24 cellular contexts compared by ENCODE assay signal in genomic region chr16:60392380-60392779, GRCh38.
A peak's percentile ranks its signal among the peaks of the same experiment; 100 is the strongest.
DNase-seq lines count a peak whose midpoint lies in the region; ATAC-seq, FAIRE-seq and TF ChIP-seq lines count a peak whose summit lies in the region.
"Had no signal": no experiment of that assay in that cellular context is flagged by ENCODE, and none has a peak within 500 bp of the region (broad histone marks: within the 10 kb centered on the region; RNA-seq: fewer than 3 reads in every experiment).

No MANE protein-coding gene starts in this region.

- H3K9ac ChIP-seq in HepG2 (ENCODE audit: insufficient read depth, low read depth, low read length) (no peak overlapping the region), K562 (ENCODE audit: insufficient read depth in 1 of 2, low read depth in 2 of 2, low read length in 2 of 2) (no peak overlapping the region)
- H3K9ac ChIP-seq: BLaER1 had no signal

- H3K36me3 ChIP-seq in HepG2 (replicated peaks in 1 of 2; ENCODE audit: control insufficient read depth in 1 of 2, insufficient read depth in 2 of 2, low read length in 2 of 2) (no peaks in the 10 kb centered on the region), right lobe of liver (no peaks in the 10 kb centered on the region), K562 (ENCODE audit: control insufficient read depth, insufficient read depth, low read length) (no peaks in the 10 kb centered on the region)
- H3K36me3 ChIP-seq: BE2C, BLaER1 had no signal

- POLR2A ChIA-PET in HepG2 (lab: Yijun Ruan, JAX) (no interaction called here), K562 (lab: Yijun Ruan, JAX) (no interaction called here)

- no TSS peak for BruUV-seq in HepG2 (replicated peaks; lab: Mats Ljungman, UMichigan)
- no TSS peak for BruUV-seq in K562 (replicated peaks; lab: Mats Ljungman, UMichigan)

- H2AFZ ChIP-seq in HepG2 (ENCODE audit: low read length) = no peak overlapping the region
- H2AFZ ChIP-seq in K562 (ENCODE audit: low read depth, low read length) = no peak overlapping the region

- H3K4me2 ChIP-seq in HepG2 (ENCODE audit: low read depth, low read length) (no peak overlapping the region), K562 (ENCODE audit: insufficient read depth, low read length) (no peak overlapping the region)
- H3K4me2 ChIP-seq: BLaER1 had no signal

- no peak for TF ChIP-seq POLR2A in HepG2 (IDR thresholded peaks at IDR 0.05; ENCODE audit: insufficient read depth in 1 of 2, low read depth in 2 of 2, low read length in 2 of 2)
- no peak for TF ChIP-seq POLR2A in right lobe of liver (IDR thresholded peaks at IDR 0.05)
- TF ChIP-seq POLR2A in K562 (conservative IDR thresholded peaks at IDR 0.05) = no peak

- CTCF ChIA-PET in HepG2 (lab: Yijun Ruan, JAX; ENCODE audit: low intra/inter-chr PET ratio, low total read pairs) = no interaction called here
- CTCF ChIA-PET in K562 (lab: Yijun Ruan, JAX; ENCODE audit: low intra/inter-chr PET ratio) = no interaction called here

- peaks cover 54% of the 10 kb centered on the region for H3K9me3 ChIP-seq in HepG2 (ENCODE audit: low read length)
- no peaks in the 10 kb centered on the region for H3K9me3 ChIP-seq in right lobe of liver
- H3K9me3 ChIP-seq in K562 (replicated peaks; ENCODE audit: control insufficient read depth, insufficient read depth, low read depth, low read length) = no peaks in the 10 kb centered on the region
- H3K9me3 ChIP-seq: BE2C, BLaER1 had no signal

- no peak overlapping the region for H3K27ac ChIP-seq in HepG2 (ENCODE audit: extremely low read length, insufficient read depth, low read length)
- no peak overlapping the region for H3K27ac ChIP-seq in right lobe of liver
- no peak overlapping the region for H3K27ac ChIP-seq in K562 (ENCODE audit: extremely low read depth, low read depth, low read length)
- H3K27ac ChIP-seq: 22Rv1, BLaER1 had no signal

- H3K79me2 ChIP-seq in HepG2 (ENCODE audit: insufficient read depth, low read length) (no peaks in the 10 kb centered on the region), K562 (ENCODE audit: control insufficient read depth, insufficient read depth, low read length) (no peaks in the 10 kb centered on the region)

- in situ Hi-C loops in HepG2 (cut with HindIII; ENCODE audit: extremely low pct_ligation_motif_present, low pct_unique_long_range_greater_than_20kb) (no loop called here), K562 (cut with MboI) (no loop called here)

- H4K20me1 ChIP-seq in HepG2 (ENCODE audit: insufficient read depth, low read length) = no peaks in the 10 kb centered on the region
- no peaks in the 10 kb centered on the region for H4K20me1 ChIP-seq in K562 (replicated peaks; ENCODE audit: control insufficient read depth, insufficient read depth, low read length)
- H4K20me1 ChIP-seq: BLaER1 had no signal

- H3K27me3 ChIP-seq in HepG2 (ENCODE audit: control insufficient read depth in 1 of 2, insufficient read depth in 2 of 2, low read length in 2 of 2) (no peaks in the 10 kb centered on the region), right lobe of liver (no peaks in the 10 kb centered on the region), K562 (ENCODE audit: control insufficient read depth in 2 of 2, insufficient read depth in 2 of 2, low read length in 2 of 2) (no peaks in the 10 kb centered on the region)
- H3K27me3 ChIP-seq: BE2C, BLaER1 had no signal

- intact Hi-C loops in HepG2 (cut with micrococcal nuclease; ENCODE audit: unreplicated experiment) = no loop called here
- intact Hi-C loops in right lobe of liver (cut with DNase I) = no loop called here
- intact Hi-C loops in K562 (cut with micrococcal nuclease) = no loop called here

- no peaks in the 10 kb centered on the region for H3K4me1 ChIP-seq in HepG2 (ENCODE audit: insufficient read depth, low read length)
- H3K4me1 ChIP-seq in right lobe of liver = no peaks in the 10 kb centered on the region
- no peaks in the 10 kb centered on the region for H3K4me1 ChIP-seq in K562 (replicated peaks in 1 of 2; ENCODE audit: control insufficient read depth in 2 of 2, insufficient read depth in 2 of 2, low read length in 2 of 2)
- H3K4me1 ChIP-seq: BE2C, BLaER1 had no signal

- H3K9me1 ChIP-seq in K562 (ENCODE audit: control insufficient read depth, insufficient read depth, low read length) = no peaks in the 10 kb centered on the region

- TF ChIP-seq RAD21 in HepG2 (CRISPR knock-in tag; IDR thresholded peaks at IDR 0.05) (no peak), K562 (CRISPR knock-in tag; conservative IDR thresholded peaks at IDR 0.05 in 1 of 2, IDR thresholded peaks at IDR 0.05 in 1 of 2) (no peak)

- FAIRE-seq in HepG2 (lab: Jason Lieb, UNC) (no peak), K562 (lab: Jason Lieb, UNC) (no peak)
- FAIRE-seq: GM12878, GM12892, GM18507 had no signal

- ATAC-seq in HepG2 = no peak
- no peak for ATAC-seq in right lobe of liver
- no peak for ATAC-seq in K562
- ATAC-seq: GM12878 had no signal

- no peak for TF ChIP-seq CTCF in HepG2 (CRISPR knock-in tag; IDR thresholded peaks at IDR 0.05)
- no peak for TF ChIP-seq CTCF in right lobe of liver (IDR thresholded peaks at IDR 0.05)
- TF ChIP-seq CTCF in K562 (IDR thresholded peaks at IDR 0.05 in 2 of 3, conservative IDR thresholded peaks at IDR 0.05 in 1 of 3; ENCODE audit: insufficient read depth in 2 of 3, low read depth in 1 of 3, low read length in 3 of 3) = no peak

- WGBS in HepG2 (ENCODE audit: low lambda C conversion rate) = 67% methylated on average over 4 of the region's 4 CpGs
- 57% methylated on average over 4 of the region's 4 CpGs for WGBS in right lobe of liver (ENCODE audit: insufficient coverage, low coverage, low lambda C conversion rate, missing lambda C conversion rate)
- WGBS in K562 (ENCODE audit: insufficient coverage, low coverage, missing lambda C conversion rate) = 0% methylated on average over 4 of the region's 4 CpGs

- H3K4me3 ChIP-seq in HepG2 (replicated peaks in 1 of 3; ENCODE audit: insufficient read depth in 1 of 3, low read depth in 2 of 3, low read length in 3 of 3) (no peak overlapping the region), right lobe of liver (no peak overlapping the region), K562 (no peak overlapping the region)
- H3K4me3 ChIP-seq: BLaER1, GM12878 had no signal

- no peak for DNase-seq in HepG2 (ENCODE audit: low spot score)
- DNase-seq in right lobe of liver = no peak
- DNase-seq in K562 (ENCODE audit: extremely low read depth in 1 of 4, low spot score in 3 of 4) = no peak
- no peak for DNase-seq in NCI-H748 treated with DMSO at 0.1 percent for 48 hours (lab: John Stamatoyannopoulos, UW)
- no peak for DNase-seq in epidermal melanocyte (ENCODE audit: insufficient read length, low spot score)
- DNase-seq: ACHN; BE2C; C1 segment of cervical spinal cord; CD4-positive, alpha-beta memory T cell; CD4-positive, CD25-positive, alpha-beta regulatory T cell; CD8-positive, alpha-beta memory T cell; COR-L47; DMS 273 treated with DMSO at 0.1 percent for 48 hours; DMS153; DMS53; DMS79; DND-41; EL; GDM1 had no signal

- TF ChIP-seq EP300 in HepG2 (IDR thresholded peaks at IDR 0.05; ENCODE audit: low read depth in 2 of 2, low read length in 2 of 2) = no peak
- no peak for TF ChIP-seq EP300 in HepG2 (CRISPR knock-in tag; IDR thresholded peaks at IDR 0.05; ENCODE audit: borderline replicate concordance)
- no peak for TF ChIP-seq EP300 in K562 (IDR thresholded peaks at IDR 0.05; ENCODE audit: low read length)

TF ChIP-seq in HepG2, 621 proteins besides CTCF, POLR2A, EP300 and RAD21:
- TF ChIP-seq MAFF (IDR thresholded peaks at IDR 0.05; ENCODE audit: low read depth, low read length) = peak; percentile 88
- TF ChIP-seq CHCHD3 (CRISPR knock-in tag; IDR thresholded peaks at IDR 0.05) = no peak
- peak; percentile 91 to 94 for TF ChIP-seq MAFK (conservative IDR thresholded peaks at IDR 0.05 in 1 of 2, IDR thresholded peaks at IDR 0.05 in 1 of 2; ENCODE audit: low read length in 2 of 2)
- TF ChIP-seq KMT2A (CRISPR knock-in tag; IDR thresholded peaks at IDR 0.05) = no peak

TF ChIP-seq in K562, 482 proteins besides CTCF, POLR2A, EP300 and RAD21:
- TF ChIP-seq MAFG (tag; conservative IDR thresholded peaks at IDR 0.05) (peak; percentile 48), MAFK (IDR thresholded peaks at IDR 0.05; ENCODE audit: low read length) (peak; percentile 22; the same call in 1 of the 2 replicates), ZNF316 (IDR thresholded peaks at IDR 0.05) (peak; percentile 60), ZBTB7A (IDR thresholded peaks at IDR 0.05; ENCODE audit: borderline replicate concordance, control insufficient read depth, low read depth, low read length) (no peak), ZNF41 (CRISPR knock-in tag; conservative IDR thresholded peaks at IDR 0.05) (no peak), MAFF (IDR thresholded peaks at IDR 0.05; ENCODE audit: low read length) (peak; percentile 33), DMBX1 (CRISPR knock-in tag; IDR thresholded peaks at IDR 0.05; ENCODE audit: borderline replicate concordance) (no peak)

Comparison
In these comparisons a context has a peak if more than half of its experiments do, and no peak if none do; other contexts are left out.
1. Of the 241 proteins assayed by ChIP-seq in both HepG2 and K562: peak only in HepG2: none; only in K562: MAFG; in both: MAFF and MAFK; in neither: 238.